In the genomic region with DNA sequence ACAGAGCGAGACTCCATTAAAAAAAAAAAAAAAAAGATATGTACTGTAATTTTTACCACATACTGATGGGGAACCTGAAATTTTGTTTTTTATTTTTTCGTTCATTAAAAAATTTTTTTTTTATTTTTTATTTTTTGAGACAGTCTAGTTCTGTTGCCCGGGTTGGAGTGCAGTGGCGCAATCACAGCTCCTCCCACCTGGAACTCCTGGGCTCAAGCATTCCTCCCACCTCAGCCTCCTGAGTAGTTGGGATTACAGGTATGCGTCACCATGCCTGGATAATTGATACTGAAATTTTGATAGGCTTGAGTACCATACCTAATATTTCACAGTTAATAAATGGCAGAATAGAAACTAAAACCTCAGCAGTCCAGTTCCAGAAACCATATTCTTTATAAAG, we compare ENCODE assay signal across 39 cellular contexts.
"Had no signal": no experiment of that assay in that cellular context is flagged by ENCODE, and none has a peak within 500 bp of the region (broad histone marks: within the 10 kb centered on the region; RNA-seq: fewer than 3 reads in every experiment).

No MANE protein-coding gene starts in this region.

- H3K27me3 ChIP-seq: adrenal gland, ascending aorta, body of pancreas, brain microvascular endothelial cell, breast epithelium, cardiac muscle cell had no signal

- H3K4me3 Mint-ChIP-seq: activated naive CD4-positive, alpha-beta T cell treated with anti-CD3 and anti-CD28 coated beads for 36 hours; activated naive CD4-positive, alpha-beta T cell treated with anti-CD3 and anti-CD28 coated beads, Interleukin-2, amount 10 ng/mL, durations not matched to agents 7 days and 5 days; activated naive CD4-positive, alpha-beta T cell treated with anti-CD3 and anti-CD28 coated beads, Interleukin-2, amount 50 U/mL, for 24 hours; activated naive CD8-positive, alpha-beta T cell; activated naive CD8-positive, alpha-beta T cell treated with anti-CD3 and anti-CD28 coated beads for 36 hours; activated naive CD8-positive, alpha-beta T cell treated with anti-CD3 and anti-CD28 coated beads, Interleukin-2, amount 10 ng/mL, durations not matched to agents 7 days and 5 days; activated naive CD8-positive, alpha-beta T cell treated with anti-CD3 and anti-CD28 coated beads, Interleukin-2, amount 50 U/mL, for 24 hours; activated T-cell treated with anti-CD3 and anti-CD28 coated beads, Interleukin-2, amount 50 U/mL, for 24 hours; activated T-cell treated with anti-CD3 and anti-CD28 coated beads, Interleukin-2, amount 50 U/mL, for 4 hours; activated T-cell treated with anti-CD3 and anti-CD28 coated beads, Interleukin-2, amount 50 U/mL, for 72 hours; activated T-helper 1 cell treated with anti-CD3 and anti-CD28 coated beads, Interleukin-12 subunit alpha, Interleukin-12 subunit beta, Interleukin-2, Interleukin-4 antibody, amounts not matched to agents 30 ng/mL and 10 ng/mL and 1 ng/mL, durations not matched to agents 14 hours and 24 hours and 36 hours; activated T-helper 17 cell treated with anti-CD3 and anti-CD28 coated beads, Interleukin-2, amount 50 U/mL, for 72 hours; brain; central memory CD8-positive, alpha-beta T cell had no signal

- H3K9me3 Mint-ChIP-seq: activated naive CD4-positive, alpha-beta T cell treated with anti-CD3 and anti-CD28 coated beads for 36 hours; activated naive CD4-positive, alpha-beta T cell treated with anti-CD3 and anti-CD28 coated beads, Interleukin-2, amount 10 ng/mL, durations not matched to agents 7 days and 5 days; activated naive CD4-positive, alpha-beta T cell treated with anti-CD3 and anti-CD28 coated beads, Interleukin-2, amount 50 U/mL, for 24 hours; activated naive CD4-positive, alpha-beta T cell treated with anti-CD3 and anti-CD28 coated beads, Interleukin-2, amount 50 U/mL, for 72 hours; activated naive CD8-positive, alpha-beta T cell treated with anti-CD3 and anti-CD28 coated beads for 36 hours; activated naive CD8-positive, alpha-beta T cell treated with anti-CD3 and anti-CD28 coated beads, Interleukin-2, amount 10 ng/mL, durations not matched to agents 7 days and 5 days; activated naive CD8-positive, alpha-beta T cell treated with anti-CD3 and anti-CD28 coated beads, Interleukin-2, amount 50 U/mL, for 24 hours; activated T-cell treated with anti-CD3 and anti-CD28 coated beads, Interleukin-2, amount 50 U/mL, for 24 hours; activated T-cell treated with anti-CD3 and anti-CD28 coated beads, Interleukin-2, amount 50 U/mL, for 4 hours; activated T-cell treated with anti-CD3 and anti-CD28 coated beads, Interleukin-2, amount 50 U/mL, for 72 hours; activated T-helper 1 cell treated with anti-CD3 and anti-CD28 coated beads, Interleukin-12 subunit alpha, Interleukin-12 subunit beta, Interleukin-2, Interleukin-4 antibody, amounts not matched to agents 30 ng/mL and 10 ng/mL and 1 ng/mL, durations not matched to agents 14 hours and 24 hours and 36 hours; activated T-helper 17 cell treated with anti-CD3 and anti-CD28 coated beads, Interleukin-2, amount 50 U/mL, for 72 hours; activated T-helper 2 cell treated with anti-CD3 and anti-CD28 coated beads, Interferon-gamma antibody, Interleukin-2, Interleukin-4, amounts not matched to agents 10 μg/mL and 5 μg/mL and 100 μg/mL, durations not matched to agents 14 hours and 24 hours and 36 hours; central memory CD8-positive, alpha-beta T cell had no signal

- ATAC-seq: activated naive CD4-positive, alpha-beta T cell treated with anti-CD3 and anti-CD28 coated beads, Interleukin-2, amount 50 U/mL, for 72 hours; activated naive CD8-positive, alpha-beta T cell treated with anti-CD3 and anti-CD28 coated beads, Interleukin-2, amount 50 U/mL, for 24 hours; activated T-cell treated with anti-CD3 and anti-CD28 coated beads, Interleukin-2, amount 50 U/mL, for 4 hours; activated T-cell treated with anti-CD3 and anti-CD28 coated beads, Interleukin-2, amount 50 U/mL, for 72 hours; activated T-helper 17 cell treated with anti-CD3 and anti-CD28 coated beads, Interleukin-2, amount 50 U/mL, for 72 hours; body of pancreas had no signal

- H3K36me3 ChIP-seq: adrenal gland, brain microvascular endothelial cell, breast epithelium, cardiac muscle cell had no signal

- H3K4me1 ChIP-seq: adrenal gland, ascending aorta, body of pancreas, breast epithelium had no signal

- H3K9me3 ChIP-seq: adrenal gland, ascending aorta, body of pancreas, breast epithelium had no signal

- H3K36me3 Mint-ChIP-seq: activated naive CD4-positive, alpha-beta T cell treated with anti-CD3 and anti-CD28 coated beads, Interleukin-2, amount 10 ng/mL, durations not matched to agents 7 days and 5 days; activated naive CD4-positive, alpha-beta T cell treated with anti-CD3 and anti-CD28 coated beads, Interleukin-2, amount 50 U/mL, for 24 hours; activated naive CD4-positive, alpha-beta T cell treated with anti-CD3 and anti-CD28 coated beads, Interleukin-2, amount 50 U/mL, for 72 hours; activated naive CD8-positive, alpha-beta T cell; activated naive CD8-positive, alpha-beta T cell treated with anti-CD3 and anti-CD28 coated beads for 36 hours; activated naive CD8-positive, alpha-beta T cell treated with anti-CD3 and anti-CD28 coated beads, Interleukin-2, amount 10 ng/mL, durations not matched to agents 7 days and 5 days had no signal

- H3K27ac ChIP-seq: adrenal gland, ascending aorta, body of pancreas, brain microvascular endothelial cell, breast epithelium, cardiac muscle cell had no signal

- H3K27me3 Mint-ChIP-seq: brain had no signal

- DNase-seq: activated effector memory CD4-positive, alpha-beta T cell treated with anti-CD3 and anti-CD28 coated beads, Interleukin-2, amount 50 U/mL, for 16 hours; activated effector memory CD4-positive, alpha-beta T cell treated with Interleukin-2 at 50 U/mL for 16 hours; activated gamma-delta T cell; activated gamma-delta T cell treated with Interleukin-2 at 50 U/mL for 16 hours; activated naive CD4-positive, alpha-beta T cell; activated naive CD4-positive, alpha-beta T cell treated with anti-CD3 and anti-CD28 coated beads for 36 hours; activated naive CD4-positive, alpha-beta T cell treated with anti-CD3 and anti-CD28 coated beads, Interleukin-2, amount 10 ng/mL, durations not matched to agents 7 days and 5 days; activated naive CD4-positive, alpha-beta T cell treated with anti-CD3 and anti-CD28 coated beads, Interleukin-2, amount 50 U/mL, for 16 hours; activated naive CD4-positive, alpha-beta T cell treated with Interleukin-2 at 50 U/mL for 16 hours; activated naive CD8-positive, alpha-beta T cell treated with anti-CD3 and anti-CD28 coated beads for 36 hours; activated naive CD8-positive, alpha-beta T cell treated with anti-CD3 and anti-CD28 coated beads, Interleukin-2, amount 10 ng/mL, durations not matched to agents 7 days and 5 days; activated naive CD8-positive, alpha-beta T cell treated with anti-CD3 and anti-CD28 coated beads, Interleukin-2, amount 50 U/mL, for 24 hours; activated T-cell treated with anti-CD3 and anti-CD28 coated beads, Interleukin-2, amount 50 U/mL, for 1 hour; activated T-cell treated with anti-CD3 and anti-CD28 coated beads, Interleukin-2, amount 50 U/mL, for 24 hours; activated T-cell treated with anti-CD3 and anti-CD28 coated beads, Interleukin-2, amount 50 U/mL, for 4 hours; activated T-cell treated with anti-CD3 and anti-CD28 coated beads, Interleukin-2, amount 50 U/mL, for 48 hours; activated T-cell treated with anti-CD3 and anti-CD28 coated beads, Interleukin-2, amount 50 U/mL, for 72 hours; adrenal gland; amniotic stem cell; amygdala; anterior cingulate cortex; aorta; body of pancreas; brain microvascular endothelial cell; central memory CD4-positive, alpha-beta T cell; cerebellar nuclear complex had no signal

- H3K4me1 Mint-ChIP-seq: activated naive CD4-positive, alpha-beta T cell treated with anti-CD3 and anti-CD28 coated beads, Interleukin-2, amount 10 ng/mL, durations not matched to agents 7 days and 5 days; activated naive CD4-positive, alpha-beta T cell treated with anti-CD3 and anti-CD28 coated beads, Interleukin-2, amount 50 U/mL, for 24 hours; activated naive CD8-positive, alpha-beta T cell treated with anti-CD3 and anti-CD28 coated beads for 36 hours; activated naive CD8-positive, alpha-beta T cell treated with anti-CD3 and anti-CD28 coated beads, Interleukin-2, amount 10 ng/mL, durations not matched to agents 7 days and 5 days; activated naive CD8-positive, alpha-beta T cell treated with anti-CD3 and anti-CD28 coated beads, Interleukin-2, amount 50 U/mL, for 24 hours; activated T-helper 17 cell treated with anti-CD3 and anti-CD28 coated beads, Interleukin-2, amount 50 U/mL, for 72 hours; brain; central memory CD8-positive, alpha-beta T cell had no signal

- H3K4me3 ChIP-seq: adrenal gland, ascending aorta, body of pancreas, breast epithelium, cardiac muscle cell had no signal

- FAIRE-seq: astrocyte, bronchial epithelial cell had no signal

- H3K27ac Mint-ChIP-seq: activated naive CD4-positive, alpha-beta T cell treated with anti-CD3 and anti-CD28 coated beads for 36 hours; activated naive CD4-positive, alpha-beta T cell treated with anti-CD3 and anti-CD28 coated beads, Interleukin-2, amount 10 ng/mL, durations not matched to agents 7 days and 5 days; activated naive CD4-positive, alpha-beta T cell treated with anti-CD3 and anti-CD28 coated beads, Interleukin-2, amount 50 U/mL, for 24 hours; activated naive CD4-positive, alpha-beta T cell treated with anti-CD3 and anti-CD28 coated beads, Interleukin-2, amount 50 U/mL, for 72 hours; activated naive CD8-positive, alpha-beta T cell; activated naive CD8-positive, alpha-beta T cell treated with anti-CD3 and anti-CD28 coated beads for 36 hours; activated naive CD8-positive, alpha-beta T cell treated with anti-CD3 and anti-CD28 coated beads, Interleukin-2, amount 10 ng/mL, durations not matched to agents 7 days and 5 days; activated naive CD8-positive, alpha-beta T cell treated with anti-CD3 and anti-CD28 coated beads, Interleukin-2, amount 50 U/mL, for 24 hours; activated T-cell treated with anti-CD3 and anti-CD28 coated beads, Interleukin-2, amount 50 U/mL, for 24 hours; activated T-cell treated with anti-CD3 and anti-CD28 coated beads, Interleukin-2, amount 50 U/mL, for 72 hours; activated T-helper 1 cell treated with anti-CD3 and anti-CD28 coated beads, Interleukin-12 subunit alpha, Interleukin-12 subunit beta, Interleukin-2, Interleukin-4 antibody, amounts not matched to agents 30 ng/mL and 10 ng/mL and 1 ng/mL, durations not matched to agents 14 hours and 24 hours and 36 hours; activated T-helper 17 cell treated with anti-CD3 and anti-CD28 coated beads, Interleukin-2, amount 50 U/mL, for 72 hours; activated T-helper 2 cell treated with anti-CD3 and anti-CD28 coated beads, Interferon-gamma antibody, Interleukin-2, Interleukin-4, amounts not matched to agents 10 μg/mL and 5 μg/mL and 100 μg/mL, durations not matched to agents 14 hours and 24 hours and 36 hours; brain had no signal
